In the genomic region with DNA sequence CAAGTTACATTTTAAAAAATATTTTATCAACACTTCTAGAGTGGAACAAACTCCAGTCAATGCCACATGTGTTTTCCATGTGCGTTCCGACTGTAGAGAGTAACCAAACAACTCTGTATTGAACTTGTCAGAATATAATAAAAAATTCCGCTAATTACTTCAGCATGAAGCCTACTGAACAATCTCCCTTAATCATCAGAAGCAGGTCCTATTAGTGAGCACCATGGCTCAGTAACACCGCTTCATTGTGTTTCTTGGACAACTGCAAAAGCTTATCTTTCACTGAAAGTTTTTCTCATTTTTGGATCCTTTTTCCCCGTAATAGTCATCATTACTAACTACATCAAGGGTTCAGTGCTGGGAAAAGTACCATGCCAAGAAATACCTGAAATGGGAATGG, we compare ENCODE assay signal across 15 cellular contexts.
"Had no signal": no experiment of that assay in that cellular context is flagged by ENCODE, and none has a peak within 500 bp of the region (broad histone marks: within the 10 kb centered on the region; RNA-seq: fewer than 3 reads in every experiment).

No MANE protein-coding gene starts in this region.

- H3K4me3 ChIP-seq: hepatocyte, left ventricle myocardium inferior, lower lobe of right lung had no signal

- DNase-seq: dermis blood vessel endothelial cell; erythroblast; foreskin melanocyte; head of caudate nucleus; kidney; left cardiac atrium; left ventricle myocardium inferior; lower lobe of right lung; natural killer cell; right cardiac atrium; small intestine; stimulated activated CD4-positive, alpha-beta T cell treated with anti-CD3 and anti-CD28 coated beads, Interleukin-2, amount 100 ng/mL, for 48 hours; stimulated activated naive CD4-positive, alpha-beta T cell treated with Interleukin-2 at 50 U/mL for 16 hours; trophoblast cell had no signal

- ATAC-seq: lower lobe of right lung, natural killer cell, right cardiac atrium had no signal
